In genomic region chr2:149365826-149366583, GRCh38 we compare ENCODE assay signal across 12 cellular contexts. TPM values are rescaled to one million over a fixed set of nuclear protein-coding genes. Genes with fewer than 3 reads are reported as not detected.
A peak's percentile ranks its signal among the peaks of the same experiment; 100 is the strongest.
DNase-seq lines count a peak whose midpoint lies in the region; ATAC-seq, FAIRE-seq and TF ChIP-seq lines count a peak whose summit lies in the region.
"Had no signal": no experiment of that assay in that cellular context is flagged by ENCODE, and none has a peak within 500 bp of the region (broad histone marks: within the 10 kb centered on the region; RNA-seq: fewer than 3 reads in every experiment).

No MANE protein-coding gene starts in this region.

- H3K4me3 ChIP-seq in astrocyte (ENCODE audit: insufficient read depth, low read depth, low read length): no peak overlapping the region
- H3K4me3 ChIP-seq in right lobe of liver: no peak overlapping the region
- H3K4me3 ChIP-seq: SJSA1 had no signal

- H3K27me3 ChIP-seq in astrocyte (ENCODE audit: insufficient read depth, low read length): peaks cover 2% of the 10 kb centered on the region
- no peaks in the 10 kb centered on the region for H3K27me3 ChIP-seq in right lobe of liver
- H3K27me3 ChIP-seq: SJSA1 had no signal

- no peak for TF ChIP-seq POLR2A in right lobe of liver (IDR thresholded peaks at IDR 0.05)

- H3K9ac ChIP-seq in astrocyte (ENCODE audit: low read length): no peak overlapping the region

- no peak for TF ChIP-seq CTCF in astrocyte (IDR thresholded peaks at IDR 0.05; ENCODE audit: insufficient read depth, low read depth, low read length)
- no peak for TF ChIP-seq CTCF in right lobe of liver (IDR thresholded peaks at IDR 0.05)
- TF ChIP-seq CTCF in omental fat pad (IDR thresholded peaks at IDR 0.05): no peak
- no peak for TF ChIP-seq CTCF in D721Med (IDR thresholded peaks at IDR 0.05; ENCODE audit: insufficient read depth, missing control alignments)

- peak overlapping the region; percentile 46 for H3K4me2 ChIP-seq in astrocyte (ENCODE audit: low read length)

- H3K36me3 Mint-ChIP-seq in astrocyte (ENCODE audit: low read depth, unreplicated experiment): peaks cover 3% of the 10 kb centered on the region
- H3K36me3 Mint-ChIP-seq: IgD-negative memory B cell had no signal

- H3K79me2 ChIP-seq in astrocyte (ENCODE audit: insufficient read depth, low read length): no peaks in the 10 kb centered on the region

- no peak overlapping the region for H2AFZ ChIP-seq in astrocyte (ENCODE audit: low read depth, low read length)

- FAIRE-seq in astrocyte (lab: Jason Lieb, UNC): no peak
- FAIRE-seq in urothelium cell line (lab: Jason Lieb, UNC): no peak
- no peak for FAIRE-seq in D721Med (lab: Jason Lieb, UNC)
- FAIRE-seq: colon had no signal

- DNase-seq in EH (ENCODE audit: low read depth) (peak; percentile 71), NCI-H2029 (lab: John Stamatoyannopoulos, UW) (peak; percentile 88), astrocyte (ENCODE audit: low read depth) (peak; percentile 79), right lobe of liver (peak; percentile 35 to 73 (median 72)), urothelium cell line (ENCODE audit: low spot score) (no peak), omental fat pad (ENCODE audit: low spot score) (no peak), D721Med (ENCODE audit: insufficient read length, low spot score) (no peak)
- no peak for DNase-seq in NK-92 treated with Interleukin-12 subunit alpha and Interleukin-12 subunit beta, amount 100 ng/mL, for 24 hours (lab: John Stamatoyannopoulos, UW)
- DNase-seq: occipital lobe had no signal

- H3K4me1 ChIP-seq in astrocyte (ENCODE audit: insufficient read depth, low read length) (peaks cover 9% of the 10 kb centered on the region), right lobe of liver (peaks cover 0 to 18% (median 0%) of the 10 kb centered on the region in 4 donors)

- H3K27me3 Mint-ChIP-seq in astrocyte (ENCODE audit: low read depth, unreplicated experiment): no peaks in the 10 kb centered on the region

- no peak overlapping the region for H3K4me3 Mint-ChIP-seq in astrocyte (ENCODE audit: unreplicated experiment)

- H3K27ac Mint-ChIP-seq in astrocyte (ENCODE audit: unreplicated experiment): no peak overlapping the region
- H3K27ac Mint-ChIP-seq: IgD-negative memory B cell had no signal

- ATAC-seq in right lobe of liver (peak; percentile 96 to 100 (median 98)), omental fat pad (ENCODE audit: low FRiP score) (no peak)

- no peaks in the 10 kb centered on the region for H4K20me1 ChIP-seq in astrocyte (ENCODE audit: insufficient read depth, low read length)

- H3K9me3 Mint-ChIP-seq in astrocyte (ENCODE audit: unreplicated experiment): peaks cover 8% of the 10 kb centered on the region

- intact Hi-C loops in right lobe of liver (cut with DNase I): no loop called here

- H3K36me3 ChIP-seq in astrocyte (ENCODE audit: insufficient read depth, low read length): no peaks in the 10 kb centered on the region
- H3K36me3 ChIP-seq in right lobe of liver: no peaks in the 10 kb centered on the region

- WGBS in right lobe of liver (ENCODE audit: insufficient coverage, low coverage, low lambda C conversion rate, missing lambda C conversion rate): 28% methylated on average over 5 of the region's 5 CpGs

- H3K27ac ChIP-seq in astrocyte (ENCODE audit: low read depth, low read length) (no peak overlapping the region), right lobe of liver (no peak overlapping the region)
- H3K27ac ChIP-seq: SJSA1 had no signal

- peaks cover 5% of the 10 kb centered on the region for H3K4me1 Mint-ChIP-seq in astrocyte (ENCODE audit: low read depth, unreplicated experiment)
- H3K4me1 Mint-ChIP-seq: IgD-negative memory B cell had no signal

- no peaks in the 10 kb centered on the region for H3K9me3 ChIP-seq in astrocyte (ENCODE audit: insufficient read depth, low read depth, low read length)
- no peaks in the 10 kb centered on the region for H3K9me3 ChIP-seq in right lobe of liver
- H3K9me3 ChIP-seq: SJSA1 had no signal

RNA-seq across cellular contexts. Expression of gene LYPD6, which starts 35.6 kb away (rescaled TPM):
- total RNA-seq in astrocyte (1.1 and 1.4 TPM in 2 replicates), right lobe of liver (under 1 TPM in 4 of 6 experiments, not detected in 2; 0.04 to 0.26 (median 0.12) TPM), omental fat pad (10 to 100 TPM in 1 of 4 donors, 1 to 10 TPM in 3; 1.2 to 13.9 (median 2.0) TPM)

Comparison
In these comparisons a context has a peak if more than half of its experiments do, and no peak if none do; other contexts are left out.
1. DNase-seq: peak in EH (single experiment), NCI-H2029 (single experiment), astrocyte (single experiment) and right lobe of liver (3 of 3); none in urothelium cell line (single experiment), omental fat pad (single experiment), NK-92 treated with Interleukin-12 subunit alpha and Interleukin-12 subunit beta, amount 100 ng/mL, for 24 hours (single experiment) and D721Med (single experiment).